In the genomic region with DNA sequence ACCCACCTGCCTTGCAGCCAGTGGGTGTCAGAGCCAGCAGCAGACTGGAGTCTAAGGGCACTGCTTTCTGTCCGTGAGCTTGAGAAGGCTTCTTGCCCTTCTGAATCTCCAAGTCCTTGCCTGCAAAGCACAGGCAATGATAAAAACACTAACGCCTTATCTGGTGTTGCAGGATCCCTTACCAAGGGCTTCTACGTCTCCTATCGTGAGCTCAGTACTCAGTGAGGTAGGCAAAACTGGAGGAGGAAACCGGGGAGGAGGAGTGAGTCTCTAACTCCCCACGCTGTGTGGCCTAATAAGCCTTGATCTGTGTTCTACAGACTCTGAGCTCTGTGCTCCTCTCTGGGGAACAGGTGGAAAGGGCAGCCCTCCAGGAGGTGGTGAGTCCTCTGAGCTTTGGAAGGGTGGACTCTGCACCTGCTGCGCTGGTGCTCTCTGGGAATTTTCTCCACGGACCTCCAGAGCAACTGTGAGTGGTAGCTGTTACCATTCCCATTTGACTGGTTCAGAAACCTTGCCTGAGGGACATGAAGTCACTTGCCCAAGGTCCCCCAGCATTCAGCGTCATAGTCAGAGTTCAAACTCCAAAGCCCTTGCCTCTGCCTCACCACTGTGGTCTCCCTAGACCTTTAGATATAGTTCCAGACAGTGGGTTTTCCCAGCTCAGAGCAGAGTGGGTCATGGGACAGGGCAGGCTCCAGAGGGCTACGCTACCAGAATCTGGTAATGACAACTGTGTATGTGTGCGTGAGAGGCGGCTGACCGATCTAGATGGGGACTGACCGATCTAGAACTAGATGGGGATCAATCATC, we compare ENCODE assay signal across 15 cellular contexts. TPM values are rescaled to one million over a fixed set of nuclear protein-coding genes. Genes with fewer than 3 reads are reported as not detected.
DNase-seq lines count a peak whose midpoint lies in the region; ATAC-seq, FAIRE-seq and TF ChIP-seq lines count a peak whose summit lies in the region.
"Had no signal": no experiment of that assay in that cellular context is flagged by ENCODE, and none has a peak within 500 bp of the region (broad histone marks: within the 10 kb centered on the region; RNA-seq: fewer than 3 reads in every experiment).

No MANE protein-coding gene starts in this region.

- H3K27ac ChIP-seq in H1 (ENCODE audit: low read depth, low read length): no peak overlapping the region
- H3K27ac ChIP-seq in neuronal stem cell (replicated peaks; ENCODE audit: low read length): no peak overlapping the region
- H3K27ac ChIP-seq in spleen: no peak overlapping the region

- H3K14ac ChIP-seq in H1 (ENCODE audit: insufficient read length) (no peak overlapping the region), neuronal stem cell (ENCODE audit: low read length) (no peak overlapping the region)

- no peak overlapping the region for H2BK5ac ChIP-seq in H1 (ENCODE audit: low read depth, low read length)
- H2BK5ac ChIP-seq in neuronal stem cell (ENCODE audit: low read length): no peak overlapping the region

- H3K23ac ChIP-seq in H1 (ENCODE audit: insufficient read length) (no peak overlapping the region), neuronal stem cell (ENCODE audit: low read depth, low read length, poor library complexity) (no peak overlapping the region)

- H4K5ac ChIP-seq in H1 (ENCODE audit: insufficient read length, low read depth, low read length): no peak overlapping the region

- H3K4me3 ChIP-seq in H1 (ENCODE audit: extremely low read depth in 1 of 4, insufficient read depth in 2 of 4, low read depth in 3 of 4, low read length in 4 of 4) (no peak overlapping the region), neuronal stem cell (ENCODE audit: low read length in 2 of 2) (no peak overlapping the region), spleen (no peak overlapping the region)

- WGBS in H1 (ENCODE audit: extremely low coverage in 1 of 2, insufficient coverage in 1 of 2, insufficient read length in 1 of 2, insufficient replicate concordance in 2 of 2, low coverage in 1 of 2, low lambda C conversion rate in 2 of 2, missing lambda C conversion rate in 1 of 2), 2 experiments: 85% methylated on average over 14 of the region's 14 CpGs; no CpG with 5 or more reads in 1 of the 2 experiments
- WGBS in neuronal stem cell (ENCODE audit: extremely low coverage in 2 of 2, insufficient read length in 2 of 2, insufficient replicate concordance in 1 of 2), 2 donors: no CpG with 5 or more reads among the region's 14 CpGs
- 78 to 90% (median 87%) methylated on average over 12 to 14 of the region's 14 CpGs for WGBS in spleen, 5 donors

- H3K4me2 ChIP-seq in H1 (ENCODE audit: insufficient read depth in 1 of 2, low read depth in 2 of 2, low read length in 2 of 2): no peak overlapping the region
- H3K4me2 ChIP-seq in neuronal stem cell (ENCODE audit: insufficient read depth, low read length, poor library complexity, severe bottlenecking): no peak overlapping the region
- H3K4me2 ChIP-seq: SK-N-SH had no signal

- H3K27me3 ChIP-seq in H1 (replicated peaks in 1 of 4; ENCODE audit: control insufficient read depth in 3 of 4, extremely low read depth in 1 of 4, insufficient read depth in 3 of 4, low read length in 3 of 4) (0 out of 7 replicates have a peak, but pooled peaks cover 0 to 4% (median 0%) of the 10 kb centered on the region in 4 experiments), neuronal stem cell (ENCODE audit: control insufficient read depth in 3 of 3, insufficient read depth in 3 of 3, low read depth in 1 of 3, low read length in 3 of 3) (peaks cover 0 to 25% (median 2%) of the 10 kb centered on the region in 3 experiments), spleen (replicated peaks in 1 of 7) (no peaks in the 10 kb centered on the region)

- H2BK12ac ChIP-seq in H1 (ENCODE audit: low read depth, low read length) (no peak overlapping the region), neuronal stem cell (ENCODE audit: low read length) (no peak overlapping the region)

- H2BK15ac ChIP-seq in H1 (ENCODE audit: low read length): peak overlapping the region; percentile 46; the same call in 1 of the 2 replicates
- no peak overlapping the region for H2BK15ac ChIP-seq in neuronal stem cell (ENCODE audit: low read length)

- H3K36me3 ChIP-seq in H1 (ENCODE audit: control insufficient read depth in 2 of 4, insufficient read depth in 4 of 4, low read length in 3 of 4): no peaks in the 10 kb centered on the region
- no peaks in the 10 kb centered on the region for H3K36me3 ChIP-seq in neuronal stem cell (replicated peaks in 1 of 2; ENCODE audit: control insufficient read depth in 2 of 2, insufficient read depth in 2 of 2, low read length in 2 of 2)
- no peaks in the 10 kb centered on the region for H3K36me3 ChIP-seq in spleen

- intact Hi-C loops in spleen (cut with DNase I; ENCODE audit: low total_unique reads): no loop called here

- H3K9me3 ChIP-seq in H1 (ENCODE audit: insufficient read depth in 2 of 2, low read depth in 1 of 2, low read length in 1 of 2) (no peaks in the 10 kb centered on the region), neuronal stem cell (replicated peaks in 1 of 2; ENCODE audit: control insufficient read depth in 2 of 2, insufficient read depth in 1 of 2, low read depth in 1 of 2, low read length in 2 of 2) (peaks cover 0 to 3% of the 10 kb centered on the region in 2 donors), spleen (no peaks in the 10 kb centered on the region)
- H3K9me3 ChIP-seq: SK-N-SH had no signal

- ATAC-seq in HG03175 (IDR thresholded peaks at IDR 0.05; ENCODE audit: unreplicated experiment) (no peak), HG03135 (IDR thresholded peaks at IDR 0.05; ENCODE audit: unreplicated experiment) (no peak)

- no peaks in the 10 kb centered on the region for H3K23me2 ChIP-seq in H1 (ENCODE audit: low read depth, low read length)

- H2BK20ac ChIP-seq in H1 (ENCODE audit: low read length): no peak overlapping the region

- no peaks in the 10 kb centered on the region for H4K20me1 ChIP-seq in H1 (replicated peaks in 1 of 2; ENCODE audit: control insufficient read depth in 1 of 2, insufficient read depth in 2 of 2, low read length in 2 of 2)

- DNase-seq in CMK (ENCODE audit: low read depth): peak; percentile 71
- DNase-seq in NCI-H226: peak; percentile 43
- DNase-seq in H1 (ENCODE audit: low read depth in 1 of 2, low spot score in 2 of 2): no peak
- DNase-seq in neuronal stem cell (ENCODE audit: low spot score): no peak
- no peak for DNase-seq in spleen
- DNase-seq: AML-193; CD4-positive, CD25-positive, alpha-beta regulatory T cell; GF-D8; Kasumi-1; NCI-H146; Right ventricle myocardium superior; SK-N-SH had no signal

- H2BK120ac ChIP-seq in H1 (replicated peaks; ENCODE audit: low read depth, low read length) (no peak overlapping the region), neuronal stem cell (ENCODE audit: low read depth, low read length) (no peak overlapping the region)

- H4K8ac ChIP-seq in H1 (ENCODE audit: extremely low read depth, insufficient read depth, low read length) (no peak overlapping the region), neuronal stem cell (ENCODE audit: low read depth, low read length) (no peak overlapping the region)

- H2AK5ac ChIP-seq in H1 (ENCODE audit: low read depth, low read length) (no peak overlapping the region), neuronal stem cell (ENCODE audit: low read depth, low read length) (no peak overlapping the region)

- no peak for TF ChIP-seq EP300 in H1 (IDR thresholded peaks at IDR 0.05; ENCODE audit: borderline replicate concordance in 1 of 2, low read depth in 2 of 2, low read length in 2 of 2)

- POLR2A ChIA-PET in H1 (lab: Charles Lee; ENCODE audit: partially characterized antibody): interaction anchor here (0.6 to 5.3 kb wide), 7 partner anchors 10 to 59 kb away, joined by 3 to 37 read pairs (median 4); partner anchors contain the start of gene EIF5

- TF ChIP-seq RAD21 in H1 (IDR thresholded peaks at IDR 0.05 in 1 of 2, conservative IDR thresholded peaks at IDR 0.05 in 1 of 2; ENCODE audit: low read depth in 2 of 2, low read length in 2 of 2): no peak

- H4K91ac ChIP-seq in H1 (replicated peaks; ENCODE audit: insufficient read length, low read length) (no peak overlapping the region), neuronal stem cell (ENCODE audit: low read depth, low read length, poor library complexity) (no peak overlapping the region)

- CTCF ChIA-PET in H1 (lab: Charles Lee; ENCODE audit: partially characterized antibody): interaction anchor here (0.5 to 3.2 kb wide), 7 partner anchors 11 to 604 kb away, joined by 3 to 22 read pairs (median 3); no protein-coding TSS in a partner anchor

- H3K4me1 ChIP-seq in H1 (replicated peaks in 1 of 4; ENCODE audit: control insufficient read depth in 3 of 4, insufficient read depth in 4 of 4, low read length in 3 of 4) (no peaks in the 10 kb centered on the region), neuronal stem cell (ENCODE audit: control insufficient read depth in 2 of 2, insufficient read depth in 1 of 2, low read depth in 1 of 2, low read length in 2 of 2) (no peaks in the 10 kb centered on the region), spleen (peaks cover 0 to 4% (median 0%) of the 10 kb centered on the region in 6 donors)

- no peak overlapping the region for H3K56ac ChIP-seq in H1 (replicated peaks; ENCODE audit: insufficient read length, low read depth, low read length)

- no peaks in the 10 kb centered on the region for H3K79me1 ChIP-seq in H1 (ENCODE audit: low read depth, low read length)
- no peaks in the 10 kb centered on the region for H3K79me1 ChIP-seq in neuronal stem cell (ENCODE audit: low read depth, low read length)

- no peaks in the 10 kb centered on the region for H3K79me2 ChIP-seq in H1 (ENCODE audit: control insufficient read depth in 1 of 2, insufficient read depth in 2 of 2, low read length in 2 of 2)

- no peak for FAIRE-seq in H1 (lab: Jason Lieb, UNC)
- FAIRE-seq: GM19239 had no signal

- H3K4ac ChIP-seq in H1 (replicated peaks; ENCODE audit: insufficient read length, low read depth, low read length) (no peak overlapping the region), neuronal stem cell (ENCODE audit: low read length) (no peak overlapping the region)

- TF ChIP-seq CTCF in H1 (IDR thresholded peaks at IDR 0.05; ENCODE audit: control extremely low read depth in 1 of 3, insufficient read depth in 1 of 3, low read depth in 1 of 3, low read length in 3 of 3): no peak
- no peak for TF ChIP-seq CTCF in spleen (IDR thresholded peaks at IDR 0.05 in 8 of 11, conservative IDR thresholded peaks at IDR 0.05 in 3 of 11)

- H3K18ac ChIP-seq in H1 (ENCODE audit: extremely low read depth, low read length): no peak overlapping the region
- no peak overlapping the region for H3K18ac ChIP-seq in neuronal stem cell (ENCODE audit: low read length)

- H3K9ac ChIP-seq in H1 (replicated peaks in 1 of 4; ENCODE audit: extremely low read depth in 1 of 4, low read depth in 3 of 4, low read length in 3 of 4): no peak overlapping the region
- H3K9ac ChIP-seq in neuronal stem cell (ENCODE audit: low read depth, low read length, poor library complexity): no peak overlapping the region
- H3K9ac ChIP-seq: SK-N-SH had no signal

- H2AFZ ChIP-seq in H1 (ENCODE audit: low read length): 0 out of 2 replicates have a peak overlapping the region, but pooled peaks have one; percentile 20
- H2AFZ ChIP-seq in neuronal stem cell (ENCODE audit: low read length): peak overlapping the region; percentile 6

- no peak for TF ChIP-seq POLR2A in H1 (IDR thresholded peaks at IDR 0.05; ENCODE audit: control extremely low read depth in 1 of 2, low read depth in 2 of 2, low read length in 2 of 2)
- TF ChIP-seq POLR2A in spleen (IDR thresholded peaks at IDR 0.05): no peak

RNA-seq across cellular contexts. Expression of gene MARK3, which starts 7.0 kb away (rescaled TPM):
- 76.6 and 76.9 TPM in 2 replicates for total RNA-seq in H1 (2021; fragmentation: NEBNext Ultra II Directional; extraction: Animal tissue kit (Norgen Biotek cat#: 25700))
- polyA plus RNA-seq in H1 (2011; rRNA removed) (37.6 and 39.4 TPM in 2 replicates), spleen (10 to 100 TPM; 40.4 to 98.7 (median 70.0) TPM)
- polyA plus RNA-seq in H1 (2011; cell fraction: cytosol; rRNA removed): 58.3 TPM
- polyA plus RNA-seq in H1 (2011; cell fraction: nucleus; rRNA removed): 56.3 TPM
- polyA plus RNA-seq in H1 (2012, experiment 1 of 2): 59.9 to 69.8 TPM (median 62.5 TPM) in 4 replicates
- polyA plus RNA-seq in H1 (2012, experiment 2 of 2): 9.7 TPM
- polyA plus RNA-seq in H1 (2013, experiment 1 of 2): 42.6 TPM
- 40.8 TPM for polyA plus RNA-seq in H1 (2013, experiment 2 of 2)
- 67.6 and 67.8 TPM in 2 replicates for polyA minus RNA-seq in H1 (2011; rRNA and poly(A)+ RNA removed)
- polyA minus RNA-seq in H1 (2011; cell fraction: cytosol; rRNA and poly(A)+ RNA removed): 37.8 TPM
- 75.3 TPM for polyA minus RNA-seq in H1 (2011; cell fraction: nucleus; rRNA and poly(A)+ RNA removed)
- polyA plus RNA-seq in neuronal stem cell (2013, experiment 1 of 2): 55.4 TPM
- 55.0 TPM for polyA plus RNA-seq in neuronal stem cell (2013, experiment 2 of 2)
- 100 to 1,000 TPM in 6 of 7 donors, 10 to 100 TPM in 1; 89.3 to 144 (median 114) TPM for total RNA-seq in spleen

RNA-seq across cellular contexts. Expression of gene EIF5, which starts 44.2 kb away (rescaled TPM):
- 323 and 328 TPM in 2 replicates for total RNA-seq in H1 (2021; fragmentation: NEBNext Ultra II Directional; extraction: Animal tissue kit (Norgen Biotek cat#: 25700))
- polyA plus RNA-seq in H1 (2011; rRNA removed) (179 and 184 TPM in 2 replicates), spleen (10 to 100 TPM; 31.9 to 60.0 (median 46.8) TPM)
- 254 TPM for polyA plus RNA-seq in H1 (2011; cell fraction: cytosol; rRNA removed)
- 169 TPM for polyA plus RNA-seq in H1 (2011; cell fraction: nucleus; rRNA removed)
- 243 to 415 TPM (median 345 TPM) in 4 replicates for polyA plus RNA-seq in H1 (2012, experiment 1 of 2)
- 24.0 TPM for polyA plus RNA-seq in H1 (2012, experiment 2 of 2)
- polyA plus RNA-seq in H1 (2013, experiment 1 of 2): 314 TPM
- 325 TPM for polyA plus RNA-seq in H1 (2013, experiment 2 of 2)
- 277 and 334 TPM in 2 replicates for polyA minus RNA-seq in H1 (2011; rRNA and poly(A)+ RNA removed)
- polyA minus RNA-seq in H1 (2011; cell fraction: cytosol; rRNA and poly(A)+ RNA removed): 213 TPM
- polyA minus RNA-seq in H1 (2011; cell fraction: nucleus; rRNA and poly(A)+ RNA removed): 361 TPM
- polyA plus RNA-seq in neuronal stem cell (2013, experiment 1 of 2): 304 TPM
- polyA plus RNA-seq in neuronal stem cell (2013, experiment 2 of 2): 312 TPM
- total RNA-seq in spleen: 100 to 1,000 TPM; 173 to 261 (median 228) TPM

Comparison
In these comparisons a context has a peak if more than half of its experiments do, and no peak if none do; other contexts are left out.
1. DNase-seq: peak in CMK (single experiment) and NCI-H226 (single experiment); none in H1 (0 of 2), neuronal stem cell (single experiment) and spleen (single experiment).